27 cellular contexts compared by ENCODE assay signal in genomic region chr10:130439796-130440195, GRCh38.
"Had no signal": no experiment of that assay in that cellular context is flagged by ENCODE, and none has a peak within 500 bp of the region (broad histone marks: within the 10 kb centered on the region; RNA-seq: fewer than 3 reads in every experiment).

No MANE protein-coding gene starts in this region.

- ATAC-seq: esophagus mucosa; foreskin keratinocyte; gastroesophageal sphincter; left colon; left ventricle myocardium superior; lower lobe of right lung; naive thymus-derived CD8-positive, alpha-beta T cell; pancreas; right lobe of liver; stimulated activated naive CD8-positive, alpha-beta T cell treated with anti-CD3 and anti-CD28 coated beads, Interleukin-15, amount 100 ng/mL, for 72 hours had no signal

- H3K27me3 ChIP-seq: foreskin keratinocyte, pancreas, transverse colon had no signal

- H3K9me3 ChIP-seq: heart left ventricle, lower lobe of right lung, pancreas, right lobe of liver, suprapubic skin had no signal

- H3K36me3 ChIP-seq: gastroesophageal sphincter, heart left ventricle, lower lobe of right lung, pancreas, right lobe of liver, suprapubic skin, transverse colon had no signal

- H3K27ac ChIP-seq: epithelial cell of prostate, foreskin keratinocyte, gastroesophageal sphincter, heart left ventricle, lower lobe of right lung, pancreas, right lobe of liver, suprapubic skin, transverse colon had no signal

- FAIRE-seq: pancreas, small intestine had no signal

- H3K4me1 ChIP-seq: foreskin keratinocyte, gastroesophageal sphincter, heart left ventricle, lower lobe of right lung, pancreas, right lobe of liver, suprapubic skin, transverse colon had no signal

- DNase-seq: cerebellar nuclear complex; effector CD4-positive, alpha-beta T cell; foreskin keratinocyte; heart left ventricle; hippocampal formation; islet precursor cell; kidney glomerular epithelial cell; left colon; left ventricle myocardium superior; lower lobe of right lung; nephron progenitor cell; occipital lobe; pancreas; retina; right lobe of liver; small intestine; stimulated activated CD4-positive, alpha-beta T cell treated with anti-CD3 and anti-CD28 coated beads, Interleukin-15, amount 100 ng/mL, for 24 hours; stimulated activated CD4-positive, alpha-beta T cell treated with anti-CD3 and anti-CD28 coated beads, Interleukin-2, amount 100 ng/mL, for 48 hours; stimulated activated naive CD4-positive, alpha-beta T cell; stimulated activated naive CD8-positive, alpha-beta T cell treated with anti-CD3 and anti-CD28 coated beads, Interleukin-15, amount 100 ng/mL, for 72 hours; transverse colon had no signal

- H3K4me3 ChIP-seq: dorsolateral prefrontal cortex, gastroesophageal sphincter, heart left ventricle, lower lobe of right lung, pancreas, right lobe of liver, suprapubic skin, transverse colon had no signal
